Comparison of ENCODE assay signal across 9 cellular contexts in the genomic region with DNA sequence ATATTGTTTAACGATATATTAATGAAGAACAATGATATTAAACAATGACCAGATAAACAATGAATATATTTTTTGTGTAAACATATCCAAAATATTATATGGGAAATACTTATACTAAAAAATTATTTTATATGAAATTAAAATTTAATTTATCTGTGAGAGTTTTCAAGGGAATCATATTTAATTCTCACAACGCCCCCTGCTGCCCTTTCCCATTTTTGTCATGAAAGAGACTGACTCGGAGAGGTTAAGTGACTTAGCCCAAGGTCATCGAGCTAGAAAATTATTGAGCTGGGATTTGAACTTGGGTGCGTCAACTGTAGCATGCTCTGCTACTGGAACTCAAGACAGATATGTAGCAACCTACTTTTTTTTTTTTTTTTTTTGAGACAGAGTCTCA. TPM values are rescaled to one million over a fixed set of nuclear protein-coding genes. Genes with fewer than 3 reads are reported as not detected.
DNase-seq lines count a peak whose midpoint lies in the region; ATAC-seq and TF ChIP-seq lines count a peak whose summit lies in the region.
"Had no signal": no experiment of that assay in that cellular context is flagged by ENCODE, and none has a peak within 500 bp of the region (broad histone marks: within the 10 kb centered on the region; RNA-seq: fewer than 3 reads in every experiment).

No MANE protein-coding gene starts in this region.

- H3K9me3 ChIP-seq in DOHH2 (ENCODE audit: control insufficient read depth, insufficient read depth, low read length): no peaks in the 10 kb centered on the region
- H3K9me3 ChIP-seq: neutrophil had no signal

- H3K4me3 ChIP-seq in DOHH2 (ENCODE audit: low read length): no peak overlapping the region

- no peaks in the 10 kb centered on the region for H3K36me3 ChIP-seq in DOHH2 (ENCODE audit: control insufficient read depth, low read length)
- H3K36me3 ChIP-seq: neutrophil had no signal

- no peak overlapping the region for H3K4me2 ChIP-seq in DOHH2 (ENCODE audit: low read length)

- no peaks in the 10 kb centered on the region for H3K79me2 ChIP-seq in DOHH2 (ENCODE audit: control insufficient read depth, low read length)

- peak; percentile 44 for TF ChIP-seq CTCF in DOHH2 (IDR thresholded peaks at IDR 0.05; ENCODE audit: low read depth, low read length, poor library complexity, severe bottlenecking)

- H3F3A ChIP-seq in DOHH2 (ENCODE audit: control insufficient read depth, insufficient read depth): peaks cover 12% of the 10 kb centered on the region; the same call in 1 of the 2 replicates

- no peaks in the 10 kb centered on the region for H4K20me1 ChIP-seq in DOHH2 (ENCODE audit: control insufficient read depth, insufficient read depth, low read depth, low read length)

- DNase-seq in Kasumi-1 (lab: John Stamatoyannopoulos, UW): peak; percentile 37 to 62
- DNase-seq in amniotic epithelial cell (ENCODE audit: low read depth): peak; percentile 22
- DNase-seq in mucosa of gallbladder (ENCODE audit: low spot score): peak; percentile 48
- no peak for DNase-seq in MV-4-11 (lab: John Stamatoyannopoulos, UW)
- no peak for DNase-seq in NCI-H128 (lab: John Stamatoyannopoulos, UW; ENCODE audit: unreplicated experiment)
- DNase-seq: activated T-cell treated with anti-CD3 and anti-CD28 coated beads, Interleukin-2, amount 50 U/mL, for 24 hours had no signal

- H3K9me2 ChIP-seq in DOHH2 (replicated peaks; ENCODE audit: control insufficient read depth, low read length): no peaks in the 10 kb centered on the region

- ATAC-seq in HG03442 (IDR thresholded peaks at IDR 0.05; ENCODE audit: unreplicated experiment): no peak

- H3K27ac ChIP-seq in DOHH2 (ENCODE audit: low read depth, low read length): no peak overlapping the region
- H3K27ac ChIP-seq: neutrophil had no signal

- peaks cover 39% of the 10 kb centered on the region for H3K4me1 ChIP-seq in DOHH2 (ENCODE audit: control insufficient read depth, low read length)

- no peaks in the 10 kb centered on the region for H3K27me3 ChIP-seq in DOHH2 (ENCODE audit: control insufficient read depth, low read length)

RNA-seq across cellular contexts. Expression of gene MYCBPAP, which starts 7.2 kb away (rescaled TPM):
- total RNA-seq in mucosa of gallbladder: 4.6 TPM

RNA-seq across cellular contexts. Expression of gene RSAD1, which starts 22.4 kb away (rescaled TPM):
- total RNA-seq in mucosa of gallbladder: 35.4 TPM

RNA-seq across cellular contexts. Expression of gene EPN3, which starts 31.5 kb away (rescaled TPM):
- total RNA-seq in mucosa of gallbladder: 92.7 TPM

RNA-seq across cellular contexts. Expression of gene CHAD, which starts 32.4 kb away (rescaled TPM):
- 2.1 TPM for total RNA-seq in mucosa of gallbladder

RNA-seq across cellular contexts. Expression of gene SPATA20, which starts 45.9 kb away (rescaled TPM):
- total RNA-seq in mucosa of gallbladder: 70.0 TPM

Comparison
In these comparisons a context has a peak if more than half of its experiments do, and no peak if none do; other contexts are left out.
1. DNase-seq: peak in Kasumi-1 (2 of 2), amniotic epithelial cell (single experiment) and mucosa of gallbladder (single experiment); none in MV-4-11 (single experiment) and NCI-H128 (single experiment).